Comparison of ENCODE assay signal across 8 cellular contexts in the genomic region with DNA sequence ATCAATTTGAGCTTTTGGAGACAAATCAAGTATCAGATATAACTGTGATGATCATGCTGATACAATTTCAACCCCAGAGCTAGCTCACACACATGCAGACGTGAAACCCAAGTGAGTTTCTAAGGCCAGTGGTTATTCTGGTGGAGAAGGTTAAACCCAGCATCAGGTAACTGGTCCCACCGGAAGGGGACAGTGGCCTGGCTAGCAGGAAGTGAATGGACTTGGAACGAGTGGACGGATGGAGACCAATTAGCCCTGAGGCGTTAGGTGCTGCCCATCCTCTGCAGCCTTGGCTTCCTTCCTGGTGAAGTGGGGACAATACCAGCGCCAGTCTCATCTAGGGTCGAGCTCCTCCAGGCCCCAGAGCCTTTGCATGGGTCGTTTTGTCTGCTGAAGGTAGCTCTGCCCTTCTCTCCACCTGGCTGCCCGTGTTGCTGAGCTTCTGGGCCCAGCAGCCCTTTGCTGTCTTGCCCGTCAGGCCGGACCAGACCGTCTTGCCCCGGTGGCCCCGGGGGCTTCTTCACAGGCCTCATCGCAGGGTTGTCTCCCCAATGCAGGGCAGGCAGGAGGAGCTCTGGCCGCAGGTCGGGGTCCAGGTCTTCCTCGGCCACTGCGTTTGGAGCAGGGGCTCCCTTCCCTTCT. TPM values are rescaled to one million over a fixed set of nuclear protein-coding genes. Genes with fewer than 3 reads are reported as not detected.
DNase-seq lines count a peak whose midpoint lies in the region; ATAC-seq and TF ChIP-seq lines count a peak whose summit lies in the region.

No MANE protein-coding gene starts in this region.

- H3K27ac ChIP-seq in SU-DHL-6 (ENCODE audit: low read depth, low read length) (no peak overlapping the region), prostate gland (peak overlapping the region; percentile 75 to 77)

- 64% methylated on average over 18 of the region's 19 CpGs for WGBS in prostate gland

- ATAC-seq in activated CD4-positive, CD25-positive, alpha-beta regulatory T cell treated with anti-CD3 and anti-CD28 coated beads, Interleukin-2, amount 50 U/mL, for 24 hours, result no peak

- no peaks in the 10 kb centered on the region for H3K36me3 ChIP-seq in SU-DHL-6 (ENCODE audit: low read length)
- no peaks in the 10 kb centered on the region for H3K36me3 ChIP-seq in prostate gland

- H4K20me1 ChIP-seq in SU-DHL-6 (ENCODE audit: low read depth, low read length), result peaks cover 15% of the 10 kb centered on the region; the same call in 1 of the 2 replicates

- H3K79me2 ChIP-seq in SU-DHL-6 (ENCODE audit: insufficient read depth, low read length), result peaks cover 16% of the 10 kb centered on the region

- H3K27me3 ChIP-seq in SU-DHL-6 (ENCODE audit: low read length) (no peaks in the 10 kb centered on the region), prostate gland (replicated peaks; ENCODE audit: insufficient read depth) (no peaks in the 10 kb centered on the region)

- in situ Hi-C loops in G401 (cut with HindIII; ENCODE audit: low sequenced_read_pairs), result no loop called here

- intact Hi-C loops in prostate gland (cut with DNase I), result loop anchor here (5.0 kb wide), 3 partner anchors 41 to 159 kb away; partner anchors contain the start of gene PXK

- H3K4me1 ChIP-seq in prostate gland (replicated peaks), result peaks cover 7% of the 10 kb centered on the region

- H3K4me3 ChIP-seq in SU-DHL-6 (ENCODE audit: insufficient read depth, low read length, poor library complexity, severe bottlenecking) (no peak overlapping the region), fibroblast of the aortic adventitia (ENCODE audit: low read depth, low read length) (peak overlapping the region; percentile 36), prostate gland (peak overlapping the region in 1 of 2 donors; percentile 64)

- no peaks in the 10 kb centered on the region for H3K9me2 ChIP-seq in SU-DHL-6 (replicated peaks; ENCODE audit: insufficient read depth, low read length)

- H3K9me3 ChIP-seq in SU-DHL-6 (ENCODE audit: insufficient read depth, low read length), result no peaks in the 10 kb centered on the region
- no peaks in the 10 kb centered on the region for H3K9me3 ChIP-seq in prostate gland

- peak overlapping the region; percentile 44 for H3K4me2 ChIP-seq in SU-DHL-6 (ENCODE audit: low read depth, low read length, poor library complexity, severe bottlenecking)

- peak overlapping the region; percentile 14 for H2AFZ ChIP-seq in SU-DHL-6 (ENCODE audit: low read depth, low read length, severe bottlenecking)

- TF ChIP-seq CTCF in SU-DHL-6 (IDR thresholded peaks at IDR 0.05; ENCODE audit: insufficient read depth, low read length, poor library complexity, severe bottlenecking), result no peak
- no peak for TF ChIP-seq CTCF in fibroblast of the aortic adventitia (IDR thresholded peaks at IDR 0.05; ENCODE audit: insufficient read depth, low read length)
- TF ChIP-seq CTCF in prostate gland (IDR thresholded peaks at IDR 0.05), result no peak

- 0 out of 2 replicates have a peak overlapping the region, but pooled peaks have one; percentile 5 for H3K9ac ChIP-seq in SU-DHL-6 (ENCODE audit: low read length)

- TF ChIP-seq POLR2A in prostate gland (IDR thresholded peaks at IDR 0.05), result no peak

- DNase-seq in G401 (ENCODE audit: low spot score) (peak; percentile 37), fibroblast of the aortic adventitia (ENCODE audit: low read depth) (no peak), prostate gland (ENCODE audit: low spot score) (no peak), NOMO-1 (lab: John Stamatoyannopoulos, UW; ENCODE audit: unreplicated experiment in 2 of 2) (no peak), DMS79 (lab: John Stamatoyannopoulos, UW) (no peak)
- no peak for DNase-seq in central memory CD4-positive, alpha-beta T cell

- peaks cover 9% of the 10 kb centered on the region; the same call in 1 of the 2 replicates for H3F3A ChIP-seq in SU-DHL-6 (ENCODE audit: insufficient read depth)

RNA-seq across cellular contexts. Expression of gene KCTD6, which starts 0.9 kb away (rescaled TPM):
- 15.1 and 17.5 TPM in 2 replicates for total RNA-seq in G401 (2014; rRNA removed; shearing (Covaris generic))
- total RNA-seq in fibroblast of the aortic adventitia (ENCODE audit: low replicate concordance), result 17.8 and 17.9 TPM in 2 replicates
- 10 to 100 TPM in 1 of 2 donors, 1 to 10 TPM in 1; 7.2 to 14.9 TPM for total RNA-seq in prostate gland

RNA-seq across cellular contexts. Expression of gene ACOX2, which starts 46.0 kb away (rescaled TPM):
- 16.1 and 25.4 TPM in 2 replicates for total RNA-seq in G401 (2014; rRNA removed; shearing (Covaris generic))
- total RNA-seq in fibroblast of the aortic adventitia (ENCODE audit: low replicate concordance) (19.2 and 29.5 TPM in 2 replicates), prostate gland (10 to 100 TPM; 19.7 to 42.5 TPM)

RNA-seq across cellular contexts. Expression of gene PDHB, which starts 57.3 kb away (rescaled TPM):
- total RNA-seq in G401 (2014; rRNA removed; shearing (Covaris generic)), result 341 and 345 TPM in 2 replicates
- total RNA-seq in fibroblast of the aortic adventitia (ENCODE audit: low replicate concordance) (75.4 and 82.3 TPM in 2 replicates), prostate gland (100 to 1,000 TPM in 1 of 2 donors, 10 to 100 TPM in 1; 69.6 to 129 TPM)
